In genomic region chr1:67889940-67890567, GRCh38 we compare ENCODE assay signal across 8 cellular contexts. TPM values are rescaled to one million over a fixed set of nuclear protein-coding genes. Genes with fewer than 3 reads are reported as not detected.
DNase-seq lines count a peak whose midpoint lies in the region; FAIRE-seq and TF ChIP-seq lines count a peak whose summit lies in the region.

No MANE protein-coding gene starts in this region.

- H3K9ac ChIP-seq in endothelial cell of umbilical vein (replicated peaks; ENCODE audit: extremely low read depth, insufficient read depth, low read length) = peak overlapping the region; percentile 22

- CTCF ChIA-PET in endothelial cell of umbilical vein (lab: Charles Lee) = interaction anchor here (0.7 to 3.2 kb wide), 13 partner anchors 8 to 222 kb away, joined by 3 to 12 read pairs (median 4); no protein-coding TSS in a partner anchor

- H3K4me2 ChIP-seq in endothelial cell of umbilical vein (ENCODE audit: insufficient read depth, low read length) = peak overlapping the region; percentile 23

- H3K79me2 ChIP-seq in endothelial cell of umbilical vein (ENCODE audit: control insufficient read depth, insufficient read depth, low read length) = no peaks in the 10 kb centered on the region

- no peak for TF ChIP-seq POLR2A in endothelial cell of umbilical vein (IDR thresholded peaks at IDR 0.05; ENCODE audit: low read depth, low read length)

- H4K20me1 ChIP-seq in endothelial cell of umbilical vein (replicated peaks; ENCODE audit: control insufficient read depth, extremely low read depth, insufficient read depth, low read length) = no peaks in the 10 kb centered on the region

- H3K27me3 ChIP-seq in endothelial cell of umbilical vein (ENCODE audit: control insufficient read depth in 2 of 2, insufficient read depth in 2 of 2, low read length in 2 of 2) = no peaks in the 10 kb centered on the region

- DNase-seq in activated CD4-positive, alpha-beta T cell treated with anti-CD3 and anti-CD28 coated beads for 48 hours = peak; percentile 20
- DNase-seq in activated CD4-positive, alpha-beta T cell treated with anti-CD3 and anti-CD28 coated beads, Interleukin-2, amount 50 U/mL, for 4 hours = no peak
- DNase-seq in NCI-H69 (lab: John Stamatoyannopoulos, UW) = peak; percentile 27
- DNase-seq in endothelial cell of umbilical vein (ENCODE audit: low read depth, low spot score) = peak; percentile 93
- DNase-seq in retinal pigment epithelial cell (ENCODE audit: low read depth) = peak; percentile 43
- DNase-seq in HuH-7 (ENCODE audit: low spot score) = no peak
- no peak for DNase-seq in mesenteric fat pad (ENCODE audit: low spot score)
- no peak for DNase-seq in NCI-H774 (lab: John Stamatoyannopoulos, UW)

- H3K9me3 ChIP-seq in endothelial cell of umbilical vein (replicated peaks; ENCODE audit: control insufficient read depth, insufficient read depth, low read length) = no peaks in the 10 kb centered on the region

- no peak overlapping the region for H2AFZ ChIP-seq in endothelial cell of umbilical vein (ENCODE audit: low read depth, low read length)

- peak; percentile 95 for FAIRE-seq in endothelial cell of umbilical vein (lab: Jason Lieb, UNC)

- H3K4me3 ChIP-seq in endothelial cell of umbilical vein (replicated peaks in 1 of 3; ENCODE audit: insufficient read depth in 1 of 3, low read depth in 1 of 3, low read length in 3 of 3) = no peak overlapping the region
- H3K4me3 ChIP-seq in retinal pigment epithelial cell (ENCODE audit: low read length) = no peak overlapping the region

- dilution Hi-C loops in endothelial cell of umbilical vein (cut with MboI; ENCODE audit: extremely low pct_ligation_motif_present, low sequenced_read_pairs) = no loop called here

- intact Hi-C loops in endothelial cell of umbilical vein (cut with micrococcal nuclease) = loop anchor here (10.0 kb wide), 2 partner anchors 285 to 605 kb away; partner anchors contain the start of gene DEPDC1

- no peaks in the 10 kb centered on the region for H3K36me3 ChIP-seq in endothelial cell of umbilical vein (ENCODE audit: control insufficient read depth in 2 of 2, extremely low read depth in 1 of 2, insufficient read depth in 2 of 2, low read length in 2 of 2)

- H3K9me1 ChIP-seq in endothelial cell of umbilical vein (replicated peaks; ENCODE audit: control insufficient read depth, extremely low read depth, insufficient read depth, low read length) = no peaks in the 10 kb centered on the region

- peak overlapping the region; percentile 79 for H3K27ac ChIP-seq in endothelial cell of umbilical vein (ENCODE audit: insufficient read depth, low read depth, low read length)

- TF ChIP-seq CTCF in endothelial cell of umbilical vein (IDR thresholded peaks at IDR 0.05; ENCODE audit: extremely low read depth in 1 of 2, insufficient read depth in 1 of 2, low read depth in 1 of 2, low read length in 2 of 2) (no peak), retinal pigment epithelial cell (conservative IDR thresholded peaks at IDR 0.05; ENCODE audit: low read depth, low read length) (no peak)

- POLR2A ChIA-PET in endothelial cell of umbilical vein (lab: Charles Lee) = no interaction called here

- H3K4me1 ChIP-seq in endothelial cell of umbilical vein (ENCODE audit: control insufficient read depth, extremely low read depth, insufficient read depth, low read length) = peaks cover 26% of the 10 kb centered on the region

- BruUV-seq in endothelial cell of umbilical vein (replicated peaks; lab: Mats Ljungman, UMichigan) = TSS peak; percentile 93

TF ChIP-seq in endothelial cell of umbilical vein, 7 proteins besides CTCF, POLR2A, EP300 and RAD21:
- TF ChIP-seq MYC (IDR thresholded peaks at IDR 0.05; ENCODE audit: low read depth, low read length) = peak; percentile 39
- TF ChIP-seq FOS (IDR thresholded peaks at IDR 0.05; ENCODE audit: borderline replicate concordance, insufficient read depth, low read length) = peak; percentile 95
- no peak for TF ChIP-seq GATA2 (IDR thresholded peaks at IDR 0.05; ENCODE audit: insufficient read depth, insufficient read length, low read depth, low read length)
- TF ChIP-seq MAX (IDR thresholded peaks at IDR 0.05; ENCODE audit: insufficient read depth, insufficient read length) = no peak
- no peak for TF ChIP-seq EZH2 (IDR thresholded peaks at IDR 0.05; ENCODE audit: borderline replicate concordance, low read depth, low read length, severe bottlenecking)
- TF ChIP-seq JUN (IDR thresholded peaks at IDR 0.05; ENCODE audit: borderline replicate concordance, insufficient read depth, insufficient read length, low read depth) = peak; percentile 100
- peak; percentile 75 for TF ChIP-seq POLR2AphosphoS5 (IDR thresholded peaks at IDR 0.05; ENCODE audit: insufficient read depth, low read depth, low read length)

RNA-seq across cellular contexts. Expression of gene GNG12, which starts 56.8 kb away (rescaled TPM):
- 145 and 152 TPM in 2 replicates for total RNA-seq in endothelial cell of umbilical vein
- 90.3 and 107 TPM in 2 replicates for polyA plus RNA-seq in endothelial cell of umbilical vein
- polyA plus RNA-seq in endothelial cell of umbilical vein (2011; cell fraction: cytosol; rRNA removed) = 109 and 110 TPM in 2 replicates
- polyA plus RNA-seq in endothelial cell of umbilical vein (2011; cell fraction: nucleus; rRNA removed) = 70.6 and 93.2 TPM in 2 replicates
- polyA plus RNA-seq in endothelial cell of umbilical vein (2012) = 77.5 and 122 TPM in 2 replicates
- 167 and 171 TPM in 2 replicates for polyA minus RNA-seq in endothelial cell of umbilical vein
- polyA minus RNA-seq in endothelial cell of umbilical vein (2011; cell fraction: cytosol; rRNA and poly(A)+ RNA removed) = 21.4 TPM
- 126 and 167 TPM in 2 replicates for polyA minus RNA-seq in endothelial cell of umbilical vein (2011; cell fraction: nucleus; rRNA and poly(A)+ RNA removed)
- 128 TPM for total RNA-seq in mesenteric fat pad

Comparison
In these comparisons a context has a peak if more than half of its experiments do, and no peak if none do; other contexts are left out.
1. DNase-seq: peak in activated CD4-positive, alpha-beta T cell treated with anti-CD3 and anti-CD28 coated beads for 48 hours (single experiment), NCI-H69 (single experiment), endothelial cell of umbilical vein (single experiment) and retinal pigment epithelial cell (single experiment); none in activated CD4-positive, alpha-beta T cell treated with anti-CD3 and anti-CD28 coated beads, Interleukin-2, amount 50 U/mL, for 4 hours (0 of 2), HuH-7 (single experiment), mesenteric fat pad (single experiment) and NCI-H774 (single experiment).